ENCODE assay signal across 27 cellular contexts in the genomic region with DNA sequence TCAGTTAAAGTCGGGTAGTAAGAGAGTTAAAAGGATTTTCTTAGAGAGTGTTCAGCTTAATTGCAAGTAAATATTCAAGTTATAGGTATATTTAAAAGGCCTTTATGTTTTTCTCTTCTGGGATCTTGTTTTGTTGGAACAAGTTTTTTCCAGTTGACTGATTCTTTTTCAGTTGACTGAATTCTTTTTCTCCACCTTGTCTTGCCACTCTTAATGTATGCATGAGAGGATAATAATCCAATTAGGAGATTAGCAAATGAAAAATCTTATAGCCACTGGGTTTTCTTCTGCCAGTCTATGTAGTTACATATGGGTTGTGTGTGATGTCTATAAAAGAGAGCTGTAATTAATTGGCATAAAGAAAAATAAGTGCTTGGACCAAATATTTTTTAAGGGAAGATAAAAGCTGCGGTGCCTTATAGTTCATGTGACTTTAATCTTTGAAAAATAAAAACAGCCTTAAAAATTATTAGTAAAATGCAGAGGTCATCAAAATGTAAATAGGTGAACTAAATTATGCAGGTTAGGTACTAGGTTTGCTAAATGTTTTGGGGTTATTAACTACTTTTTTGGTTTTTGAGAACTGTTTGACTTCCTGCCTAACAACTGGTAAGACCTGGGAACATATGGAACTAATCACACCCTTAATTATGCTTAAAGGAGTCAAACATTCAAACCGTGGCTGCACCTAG.
"Had no signal": no experiment of that assay in that cellular context is flagged by ENCODE, and none has a peak within 500 bp of the region (broad histone marks: within the 10 kb centered on the region; RNA-seq: fewer than 3 reads in every experiment).

No MANE protein-coding gene starts in this region.

- FAIRE-seq: endometrium, frontal cortex had no signal

- H3K36me3 ChIP-seq: colonic mucosa, esophagus squamous epithelium, left ventricle myocardium inferior, lower lobe of right lung, right atrium auricular region, sigmoid colon, spleen, tibial artery had no signal

- ATAC-seq: effector memory CD8-positive, alpha-beta T cell; left colon; lower lobe of right lung; natural killer cell; stimulated activated memory B cell treated with anti-CD40 and anti-IgM and Interleukin-4, amounts not matched to agents 10 μg/mL and 1 μg/mL and 100 μg/mL, for 72 hours; stimulated activated naive CD8-positive, alpha-beta T cell treated with anti-CD3 and anti-CD28 coated beads, Interleukin-15, Interleukin-2, amounts not matched to agents 100 U/mL and 50 U/mL, for 24 hours had no signal

- H3K4me3 Mint-ChIP-seq: dendritic cell treated with granulocyte-macrophage colony-stimulating factor and Interleukin-4, amounts not matched to agents 40 ng/mL and 50 ng/mL, for 4 days; effector memory CD8-positive, alpha-beta T cell; immature natural killer cell; natural killer cell; stimulated activated memory B cell treated with anti-CD40 and anti-IgM and Interleukin-4, amounts not matched to agents 10 μg/mL and 1 μg/mL and 100 μg/mL, for 72 hours; type B pancreatic cell had no signal

- H3K9ac ChIP-seq: parathyroid adenoma had no signal

- H3K4me3 ChIP-seq: colonic mucosa, esophagus squamous epithelium, left ventricle myocardium inferior, lower lobe of right lung, right atrium auricular region, sigmoid colon, spleen, testis, tibial artery had no signal

- H2AFZ ChIP-seq: parathyroid adenoma had no signal

- H3K4me1 ChIP-seq: colonic mucosa, esophagus squamous epithelium, lower lobe of right lung, parathyroid adenoma, sigmoid colon, spleen, testis, tibial artery had no signal

- H3K9me3 ChIP-seq: colonic mucosa, esophagus squamous epithelium, left ventricle myocardium inferior, lower lobe of right lung, right atrium auricular region, sigmoid colon, testis, tibial artery had no signal

- H3K4me1 Mint-ChIP-seq: immature natural killer cell; natural killer cell; stimulated activated memory B cell treated with anti-CD40 and anti-IgM and Interleukin-4, amounts not matched to agents 10 μg/mL and 1 μg/mL and 100 μg/mL, for 72 hours had no signal

- H3K9me3 Mint-ChIP-seq: stimulated activated memory B cell treated with anti-CD40 and anti-IgM and Interleukin-4, amounts not matched to agents 10 μg/mL and 1 μg/mL and 100 μg/mL, for 72 hours; type B pancreatic cell had no signal

- H3K27ac ChIP-seq: colonic mucosa, esophagus squamous epithelium, left ventricle myocardium inferior, lower lobe of right lung, parathyroid adenoma, right atrium auricular region, sigmoid colon, spleen, testis, tibial artery had no signal

- H3K27me3 ChIP-seq: colonic mucosa, esophagus squamous epithelium, right atrium auricular region, sigmoid colon, spleen, testis, tibial artery had no signal

- DNase-seq: colonic mucosa; effector memory CD8-positive, alpha-beta T cell; erythroblast; esophagus squamous epithelium; hypothalamus; immature natural killer cell; islet precursor cell; kidney glomerular epithelial cell; left colon; left ventricle myocardium inferior; lower lobe of right lung; natural killer cell; sigmoid colon; spleen; stimulated activated CD4-positive, alpha-beta T cell treated with anti-CD3 and anti-CD28 coated beads, Interleukin-4, amount 100 ng/mL, for 4 hours; stimulated activated naive CD8-positive, alpha-beta T cell treated with anti-CD3 and anti-CD28 coated beads, Interleukin-15, Interleukin-2, amounts not matched to agents 100 U/mL and 50 U/mL, for 24 hours; substantia nigra; testis; tibial artery had no signal

- H3K79me2 ChIP-seq: parathyroid adenoma had no signal

- H3K27ac Mint-ChIP-seq: dendritic cell treated with granulocyte-macrophage colony-stimulating factor and Interleukin-4, amounts not matched to agents 40 ng/mL and 50 ng/mL, for 4 days; effector memory CD8-positive, alpha-beta T cell; immature natural killer cell; natural killer cell; progenitor cell of endocrine pancreas; stimulated activated memory B cell treated with anti-CD40 and anti-IgM and Interleukin-4, amounts not matched to agents 10 μg/mL and 1 μg/mL and 100 μg/mL, for 72 hours; type B pancreatic cell had no signal

- H3K36me3 Mint-ChIP-seq: natural killer cell; stimulated activated memory B cell treated with anti-CD40 and anti-IgM and Interleukin-4, amounts not matched to agents 10 μg/mL and 1 μg/mL and 100 μg/mL, for 72 hours; type B pancreatic cell had no signal

- H3K27me3 Mint-ChIP-seq: dendritic cell treated with granulocyte-macrophage colony-stimulating factor and Interleukin-4, amounts not matched to agents 40 ng/mL and 50 ng/mL, for 4 days; effector memory CD8-positive, alpha-beta T cell; stimulated activated memory B cell treated with anti-CD40 and anti-IgM and Interleukin-4, amounts not matched to agents 10 μg/mL and 1 μg/mL and 100 μg/mL, for 72 hours; type B pancreatic cell had no signal
